In the genomic region with DNA sequence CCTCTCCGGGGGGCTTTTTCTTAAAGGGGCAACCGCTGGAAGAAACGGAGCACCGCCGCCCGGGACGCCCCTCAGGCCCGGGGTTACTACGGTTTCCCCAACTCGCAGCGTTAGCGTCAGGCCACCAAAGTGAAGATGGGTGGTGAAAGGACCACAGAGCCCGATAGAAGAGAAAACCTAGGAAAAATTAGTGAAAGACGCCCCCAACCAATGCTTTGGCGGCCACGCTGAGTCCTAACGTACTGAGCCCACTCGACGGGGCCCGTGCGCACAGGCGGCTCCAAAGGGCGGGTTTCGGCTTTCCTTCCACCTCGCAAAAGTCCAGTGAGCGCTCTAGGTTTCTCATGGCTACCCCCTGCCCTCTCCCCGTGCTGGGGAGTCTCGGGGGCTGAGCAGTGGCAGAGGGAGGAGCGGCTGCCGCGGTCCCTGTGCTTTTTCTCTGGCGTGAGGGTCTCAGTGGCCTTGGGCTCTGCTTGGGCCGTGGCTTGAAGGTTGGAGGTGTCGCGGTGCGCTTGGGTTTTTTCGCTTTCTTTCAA, we compare ENCODE assay signal across 1 cellular context.
TF ChIP-seq lines count a peak whose summit lies in the region.

No MANE protein-coding gene starts in this region.

TF ChIP-seq in K562, 482 proteins besides CTCF, POLR2A, EP300 and RAD21 (continued from another document and continues in another):
- TF ChIP-seq ZNF318 (IDR thresholded peaks at IDR 0.05; ENCODE audit: borderline replicate concordance in 1 of 2, low read depth in 1 of 2) = no peak
- TF ChIP-seq GABPB1 (CRISPR knock-in tag; IDR thresholded peaks at IDR 0.05) = no peak; the same call in 1 of the 2 replicates
- no peak for TF ChIP-seq IFI16 (CRISPR knock-in tag; IDR thresholded peaks at IDR 0.05)
- TF ChIP-seq RNF2 (IDR thresholded peaks at IDR 0.05) = no peak
- no peak for TF ChIP-seq SIN3A (IDR thresholded peaks at IDR 0.05; ENCODE audit: borderline replicate concordance in 2 of 2, control insufficient read depth in 1 of 2, low read depth in 2 of 2, low read length in 2 of 2)
- TF ChIP-seq ETV1 (tag; conservative IDR thresholded peaks at IDR 0.05; ENCODE audit: low read depth) = no peak
- no peak for TF ChIP-seq ZNF766 (CRISPR knock-in tag; conservative IDR thresholded peaks at IDR 0.05)
- TF ChIP-seq ZNF24 (IDR thresholded peaks at IDR 0.05) = no peak
- TF ChIP-seq FOS (IDR thresholded peaks at IDR 0.05; ENCODE audit: extremely low read depth, insufficient read length) = no peak
- TF ChIP-seq GTF3C2 (IDR thresholded peaks at IDR 0.05; ENCODE audit: borderline replicate concordance, extremely low read depth, insufficient read length) = no peak
- no peak for TF ChIP-seq HDAC2 (IDR thresholded peaks at IDR 0.05)
- TF ChIP-seq POLR2B (IDR thresholded peaks at IDR 0.05; ENCODE audit: low read depth, partially characterized antibody) = no peak
- no peak for TF ChIP-seq IRF9 (tag; IDR thresholded peaks at IDR 0.05)
- TF ChIP-seq, protein P1, sequence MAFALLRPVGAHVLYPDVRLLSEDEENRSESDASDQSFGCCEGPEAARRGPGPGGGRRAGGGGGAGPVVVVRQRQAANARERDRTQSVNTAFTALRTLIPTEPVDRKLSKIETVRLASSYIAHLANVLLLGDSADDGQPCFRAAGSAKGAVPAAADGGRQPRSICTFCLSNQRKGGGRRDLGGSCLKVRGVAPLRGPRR (CRISPR knock-in tag; IDR thresholded peaks at IDR 0.05) = 0 out of 2 replicates have a peak, but pooled peaks have one; percentile 13
- TF ChIP-seq, protein P2, sequence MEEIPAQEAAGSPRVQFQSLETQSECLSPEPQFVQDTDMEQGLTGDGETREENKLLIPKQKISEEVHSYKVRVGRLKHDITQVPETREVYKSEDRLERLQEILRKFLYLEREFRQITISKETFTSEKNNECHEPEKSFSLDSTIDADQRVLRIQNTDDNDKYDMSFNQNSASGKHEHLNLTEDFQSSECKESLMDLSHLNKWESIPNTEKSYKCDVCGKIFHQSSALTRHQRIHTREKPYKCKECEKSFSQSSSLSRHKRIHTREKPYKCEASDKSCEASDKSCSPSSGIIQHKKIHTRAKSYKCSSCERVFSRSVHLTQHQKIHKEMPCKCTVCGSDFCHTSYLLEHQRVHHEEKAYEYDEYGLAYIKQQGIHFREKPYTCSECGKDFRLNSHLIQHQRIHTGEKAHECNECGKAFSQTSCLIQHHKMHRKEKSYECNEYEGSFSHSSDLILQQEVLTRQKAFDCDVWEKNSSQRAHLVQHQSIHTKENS (CRISPR knock-in tag; IDR thresholded peaks at IDR 0.05) = no peak
- no peak for TF ChIP-seq ZNF184 (CRISPR knock-in tag; IDR thresholded peaks at IDR 0.05)
- TF ChIP-seq RBM25 (IDR thresholded peaks at IDR 0.05; ENCODE audit: low read depth, low read length, severe bottlenecking) = no peak
- no peak for TF ChIP-seq FOXA3 (CRISPR knock-in tag; conservative IDR thresholded peaks at IDR 0.05 in 1 of 2, IDR thresholded peaks at IDR 0.05 in 1 of 2)
- no peak for TF ChIP-seq MAFG (tag; conservative IDR thresholded peaks at IDR 0.05)
- no peak for TF ChIP-seq ASH1L (IDR thresholded peaks at IDR 0.05; ENCODE audit: borderline replicate concordance, low read depth, partially characterized antibody)
- TF ChIP-seq CGGBP1 (CRISPR knock-in tag; IDR thresholded peaks at IDR 0.05) = no peak
- TF ChIP-seq GMEB1 (CRISPR knock-in tag; IDR thresholded peaks at IDR 0.05) = no peak
- TF ChIP-seq NFATC3 (IDR thresholded peaks at IDR 0.05) = no peak
- TF ChIP-seq PRPF4 (IDR thresholded peaks at IDR 0.05; ENCODE audit: insufficient read depth, low read depth, low read length, poor library complexity, severe bottlenecking) = no peak
- TF ChIP-seq RUNX1 (IDR thresholded peaks at IDR 0.05; ENCODE audit: low read depth) = no peak
- no peak; the same call in 1 of the 2 replicates for TF ChIP-seq ZNF695 (CRISPR knock-in tag; IDR thresholded peaks at IDR 0.05)
- 0 out of 2 replicates have a peak, but pooled peaks have one; percentile 73 for TF ChIP-seq THAP7 (CRISPR knock-in tag; IDR thresholded peaks at IDR 0.05)
- TF ChIP-seq KHSRP (IDR thresholded peaks at IDR 0.05) = no peak
- TF ChIP-seq SMARCB1 (IDR thresholded peaks at IDR 0.05; ENCODE audit: insufficient read length, low read depth) = no peak
- no peak for TF ChIP-seq RNF219 (CRISPR knock-in tag; IDR thresholded peaks at IDR 0.05)
- TF ChIP-seq ESRRB (CRISPR knock-in tag; IDR thresholded peaks at IDR 0.05; ENCODE audit: borderline replicate concordance) = no peak
- no peak for TF ChIP-seq SMARCC2 (IDR thresholded peaks at IDR 0.05; ENCODE audit: low read depth)
- no peak for TF ChIP-seq CBFA2T2 (conservative IDR thresholded peaks at IDR 0.05)
- no peak for TF ChIP-seq CC2D1A (IDR thresholded peaks at IDR 0.05)
- TF ChIP-seq, protein P3, sequence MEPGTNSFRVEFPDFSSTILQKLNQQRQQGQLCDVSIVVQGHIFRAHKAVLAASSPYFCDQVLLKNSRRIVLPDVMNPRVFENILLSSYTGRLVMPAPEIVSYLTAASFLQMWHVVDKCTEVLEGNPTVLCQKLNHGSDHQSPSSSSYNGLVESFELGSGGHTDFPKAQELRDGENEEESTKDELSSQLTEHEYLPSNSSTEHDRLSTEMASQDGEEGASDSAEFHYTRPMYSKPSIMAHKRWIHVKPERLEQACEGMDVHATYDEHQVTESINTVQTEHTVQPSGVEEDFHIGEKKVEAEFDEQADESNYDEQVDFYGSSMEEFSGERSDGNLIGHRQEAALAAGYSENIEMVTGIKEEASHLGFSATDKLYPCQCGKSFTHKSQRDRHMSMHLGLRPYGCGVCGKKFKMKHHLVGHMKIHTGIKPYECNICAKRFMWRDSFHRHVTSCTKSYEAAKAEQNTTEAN (CRISPR knock-in tag; IDR thresholded peaks at IDR 0.05) = no peak; the same call in 1 of the 2 replicates
- TF ChIP-seq HNRNPL (IDR thresholded peaks at IDR 0.05; ENCODE audit: low read depth, low read length) = no peak
